In the genomic region with DNA sequence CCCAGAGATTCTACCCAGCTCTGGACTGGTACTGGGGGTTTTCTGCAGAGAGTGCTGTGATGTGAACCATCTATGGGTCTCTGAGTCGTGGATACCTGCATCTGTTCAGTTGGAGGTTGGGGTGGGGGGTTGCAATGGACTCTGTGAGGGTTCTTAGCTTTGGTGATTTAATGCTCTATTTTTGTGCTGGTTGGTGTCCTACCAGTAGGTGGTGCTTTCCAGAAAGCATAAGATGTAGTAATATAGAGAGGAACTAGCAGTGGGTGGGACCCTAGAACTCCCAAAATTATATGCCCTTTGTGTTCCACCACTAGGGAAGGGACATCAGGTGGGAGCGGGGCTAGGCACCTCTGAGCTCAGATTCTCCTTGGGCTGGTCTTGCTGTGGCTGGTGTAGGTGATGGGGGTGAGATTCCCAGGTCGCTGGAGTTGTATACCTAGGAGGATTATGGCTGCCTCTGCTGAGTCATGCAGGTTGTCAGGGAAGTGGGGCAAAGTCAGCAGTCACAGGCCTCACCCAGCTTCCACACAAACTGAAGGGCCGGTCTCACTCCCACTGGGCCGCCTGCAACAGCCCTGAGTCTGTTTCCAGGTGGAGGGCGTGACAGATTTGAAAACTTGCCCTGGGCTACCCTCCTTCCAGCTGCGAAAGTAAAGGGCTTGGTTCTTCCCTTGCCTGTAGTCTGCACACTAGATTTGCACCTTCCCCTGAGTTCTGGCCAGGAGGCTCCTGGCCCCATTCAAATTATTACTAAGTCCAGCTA, we compare ENCODE assay signal across 1 cellular context.
TF ChIP-seq lines count a peak whose summit lies in the region.

No MANE protein-coding gene starts in this region.

TF ChIP-seq in IMR-90, 13 proteins besides CTCF, POLR2A, EP300 and RAD21 (continued from another document):
- TF ChIP-seq, protein P1, sequence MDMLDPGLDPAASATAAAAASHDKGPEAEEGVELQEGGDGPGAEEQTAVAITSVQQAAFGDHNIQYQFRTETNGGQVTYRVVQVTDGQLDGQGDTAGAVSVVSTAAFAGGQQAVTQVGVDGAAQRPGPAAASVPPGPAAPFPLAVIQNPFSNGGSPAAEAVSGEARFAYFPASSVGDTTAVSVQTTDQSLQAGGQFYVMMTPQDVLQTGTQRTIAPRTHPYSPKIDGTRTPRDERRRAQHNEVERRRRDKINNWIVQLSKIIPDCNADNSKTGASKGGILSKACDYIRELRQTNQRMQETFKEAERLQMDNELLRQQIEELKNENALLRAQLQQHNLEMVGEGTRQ (IDR thresholded peaks at IDR 0.05; ENCODE audit: low read depth, low read length), result no peak
- TF ChIP-seq BHLHE40 (IDR thresholded peaks at IDR 0.05; ENCODE audit: low read depth, low read length) (no peak), NFE2L2 (IDR thresholded peaks at IDR 0.05; ENCODE audit: low read depth, low read length) (no peak)
